Comparison of ENCODE assay signal across 8 cellular contexts in genomic region chr6:17706580-17707370, GRCh38. TPM values are rescaled to one million over a fixed set of nuclear protein-coding genes. Genes with fewer than 3 reads are reported as not detected.
DNase-seq lines count a peak whose midpoint lies in the region; ATAC-seq and TF ChIP-seq lines count a peak whose summit lies in the region.

Gene NUP153, minus strand, starts transcription at chr6:17706925. Its CDS starts 538 bp downstream, at chr6:17706387.

- peak within 1 kb of the TSS; percentile 91 to 99 (median 96) for H3K27ac Mint-ChIP-seq in CD8-positive, alpha-beta memory T cell

- TF ChIP-seq CTCF in lung (IDR thresholded peaks at IDR 0.05; ENCODE audit: control extremely low read depth, extremely low read depth) = no peak

- peaks cover 29 to 44% (median 44%) of the 10 kb centered on the region in 3 donors for H3K4me1 Mint-ChIP-seq in CD8-positive, alpha-beta memory T cell

- H3K9me3 ChIP-seq in CD8-positive, alpha-beta memory T cell (ENCODE audit: low read length) = no peaks in the 10 kb centered on the region
- H3K9me3 ChIP-seq in lung (ENCODE audit: control insufficient read depth in 2 of 2, insufficient read depth in 1 of 2, low read length in 1 of 2) = no peaks in the 10 kb centered on the region

- POLR2A ChIA-PET in CD8-positive, alpha-beta memory T cell (lab: Charles Lee) = interaction anchor here (0.5 to 2.7 kb wide), 8 partner anchors 26 to 1387 kb away, joined by 3 to 40 read pairs (median 3); partner anchors contain the start of genes FAM8A1 and NHLRC1

- CTCF ChIA-PET in CD8-positive, alpha-beta memory T cell (lab: Charles Lee) = interaction anchor here (0.9 to 3.1 kb wide), 9 partner anchors 12 to 123 kb away, joined by 3 to 16 read pairs (median 3); partner anchors contain the start of gene FAM8A1

- no peaks in the 10 kb centered on the region for H3K9me3 Mint-ChIP-seq in CD8-positive, alpha-beta memory T cell

- peak within 1 kb of the TSS; percentile 95 for H3K4me3 ChIP-seq in CD8-positive, alpha-beta memory T cell (ENCODE audit: low read length)
- H3K4me3 ChIP-seq in lung = peak within 1 kb of the TSS; percentile 68

- H3K27me3 ChIP-seq in CD8-positive, alpha-beta memory T cell (ENCODE audit: insufficient read depth, low read length, poor library complexity, severe bottlenecking) = no peaks in the 10 kb centered on the region
- H3K27me3 ChIP-seq in lung (ENCODE audit: control insufficient read depth, insufficient read depth) = no peaks in the 10 kb centered on the region

- H3K4me3 Mint-ChIP-seq in CD8-positive, alpha-beta memory T cell = peak within 1 kb of the TSS; percentile 85 to 98 (median 91)

- H3K36me3 ChIP-seq in CD8-positive, alpha-beta memory T cell (ENCODE audit: insufficient read depth, low read length) = no peaks in the 10 kb centered on the region
- no peaks in the 10 kb centered on the region for H3K36me3 ChIP-seq in lung (ENCODE audit: control insufficient read depth in 2 of 2, insufficient read depth in 2 of 2, low read length in 2 of 2)

- ATAC-seq in GM19468 (IDR thresholded peaks at IDR 0.05; ENCODE audit: extremely low read depth, unreplicated experiment) (peak; percentile 74), lung (ENCODE audit: insufficient read depth, low FRiP score) (peak; percentile 87)

- H3K27me3 Mint-ChIP-seq in CD8-positive, alpha-beta memory T cell = peaks cover 0 to 4% of the 10 kb centered on the region in 2 donors

- peaks cover 43% of the 10 kb centered on the region for H3K4me1 ChIP-seq in CD8-positive, alpha-beta memory T cell (ENCODE audit: insufficient read depth, low read length)
- peaks cover 3 to 7% of the 10 kb centered on the region in 2 donors for H3K4me1 ChIP-seq in lung (ENCODE audit: control insufficient read depth in 2 of 2, insufficient read depth in 2 of 2, low read length in 2 of 2)

- H3K36me3 Mint-ChIP-seq in CD8-positive, alpha-beta memory T cell = peaks cover 0 to 15% (median 2%) of the 10 kb centered on the region in 3 donors

- peak; percentile 98 to 100 (median 99) for DNase-seq in CD8-positive, alpha-beta memory T cell
- DNase-seq in HS-5 (ENCODE audit: low read depth) (peak; percentile 92), lung (ENCODE audit: low spot score) (peak; percentile 99)
- peak; percentile 96 for DNase-seq in NK-92 treated with Interleukin-12 subunit alpha and Interleukin-12 subunit beta, amount 100 ng/mL, for 24 hours (lab: John Stamatoyannopoulos, UW)
- peak; percentile 100 for DNase-seq in activated CD8-positive, alpha-beta memory T cell treated with anti-CD3 and anti-CD28 coated beads for 24 hours
- peak; percentile 100 for DNase-seq in effector CD8-positive, alpha-beta T cell (lab: John Stamatoyannopoulos, UW)
- DNase-seq in stimulated activated CD4-positive, alpha-beta T cell treated with anti-CD3 and anti-CD28 coated beads, TNF-alpha, amount 100 ng/mL, for 4 hours (ENCODE audit: low read depth in 3 of 3) = peak; percentile 99 to 100 (median 100)

- 1% methylated on average over 62 to 69 of the region's 69 CpGs for WGBS in lung, 2 donors

- peak within 1 kb of the TSS; percentile 99 for H3K27ac ChIP-seq in CD8-positive, alpha-beta memory T cell (ENCODE audit: low read depth, low read length)
- peak within 1 kb of the TSS; percentile 96 to 97 for H3K27ac ChIP-seq in lung (ENCODE audit: low read depth in 1 of 2, low read length in 1 of 2)

RNA-seq across cellular contexts. Expression of gene NUP153, which starts in this region (rescaled TPM):
- total RNA-seq in CD8-positive, alpha-beta memory T cell = 100 to 1,000 TPM in 1 of 2 experiments, 10 to 100 TPM in 1; 97.4 to 104 TPM
- 4.3 TPM for polyA plus RNA-seq in CD8-positive, alpha-beta memory T cell
- total RNA-seq in lung = 10 to 100 TPM; 29.1 to 50.2 TPM
- polyA plus RNA-seq in lung = 10 to 100 TPM in 1 of 2 donors, 1 to 10 TPM in 1; 6.2 to 14.8 TPM

Comparison
In these comparisons a context has a peak if more than half of its experiments do, and no peak if none do; other contexts are left out.
1. Peak in every context shown above with its lines: DNase-seq, ATAC-seq, H3K4me3 ChIP-seq and H3K27ac ChIP-seq.